7 cellular contexts compared by ENCODE assay signal in the genomic region with DNA sequence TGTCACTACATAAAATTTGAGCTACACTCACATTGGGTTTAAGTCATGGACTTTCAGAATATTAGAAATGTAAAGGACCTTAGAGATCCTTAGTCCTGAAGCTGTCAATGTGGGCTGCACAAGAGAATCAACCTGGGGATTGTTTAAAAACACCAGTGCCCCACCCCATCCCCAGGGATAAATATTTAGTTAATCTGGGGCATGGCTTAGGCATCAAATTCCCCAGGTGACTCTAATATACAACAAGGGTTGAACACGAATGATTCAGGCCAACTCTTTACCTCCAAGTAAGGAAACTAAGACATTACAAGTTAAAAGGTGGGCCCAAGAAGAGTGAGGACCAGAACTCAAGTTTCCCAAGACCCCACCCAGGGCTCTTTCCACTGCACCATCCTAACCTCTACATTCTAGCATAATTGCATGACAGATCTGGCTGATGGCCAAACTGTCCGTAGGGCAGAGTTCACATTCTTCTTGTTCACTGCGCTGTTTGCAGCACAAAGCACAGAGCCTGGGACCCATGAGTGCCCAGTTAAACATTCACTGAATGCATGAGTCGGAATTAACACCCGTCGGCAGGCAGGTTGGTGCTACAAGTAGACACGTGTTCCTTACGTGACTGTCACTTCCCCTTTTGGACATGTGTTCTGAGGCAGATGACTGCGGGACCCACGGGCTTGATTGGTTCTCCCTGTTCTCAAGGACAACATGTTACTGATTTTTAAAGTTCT. TPM values are rescaled to one million over a fixed set of nuclear protein-coding genes. Genes with fewer than 3 reads are reported as not detected.
A peak's percentile ranks its signal among the peaks of the same experiment; 100 is the strongest.
DNase-seq lines count a peak whose midpoint lies in the region; ATAC-seq and TF ChIP-seq lines count a peak whose summit lies in the region.

No MANE protein-coding gene starts in this region.

- 43% methylated on average over 10 of the region's 10 CpGs for WGBS in right cardiac atrium

- H3K27me3 Mint-ChIP-seq in nephron progenitor cell (ENCODE audit: low read depth, poor library complexity): no peaks in the 10 kb centered on the region

- peak; percentile 60 for DNase-seq in LoVo (ENCODE audit: low spot score)
- DNase-seq in right cardiac atrium: peak in 1 of 3 donors; percentile 16
- DNase-seq in putamen (ENCODE audit: low spot score): no peak
- no peak for DNase-seq in NCI-H1417 treated with DMSO at 0.1 percent for 48 hours (lab: John Stamatoyannopoulos, UW)
- DNase-seq in nephron progenitor cell: no peak

- peak overlapping the region; percentile 83 for H3K27ac ChIP-seq in right cardiac atrium (ENCODE audit: low read length)

- H3K36me3 Mint-ChIP-seq in nephron progenitor cell (ENCODE audit: low read depth): peaks cover 13% of the 10 kb centered on the region

- H3K4me3 ChIP-seq in right cardiac atrium (ENCODE audit: low read length): no peak overlapping the region

- peaks cover 5% of the 10 kb centered on the region for H3K4me1 Mint-ChIP-seq in nephron progenitor cell

- ATAC-seq in GM18858 (IDR thresholded peaks at IDR 0.05; ENCODE audit: unreplicated experiment) (peak; percentile 85), GM21737 (IDR thresholded peaks at IDR 0.05; ENCODE audit: unreplicated experiment) (peak; percentile 90), right cardiac atrium (peak; percentile 15 to 30)

- H3K4me3 Mint-ChIP-seq in nephron progenitor cell: no peak overlapping the region

- no peak overlapping the region for H3K27ac Mint-ChIP-seq in nephron progenitor cell

- intact Hi-C loops in right cardiac atrium (cut with DNase I): no loop called here

- no peak for TF ChIP-seq CTCF in nephron progenitor cell (IDR thresholded peaks at IDR 0.05)

- no peaks in the 10 kb centered on the region for H3K27me3 ChIP-seq in right cardiac atrium (ENCODE audit: control insufficient read depth, insufficient read depth)

- H3K9me3 ChIP-seq in right cardiac atrium (ENCODE audit: control insufficient read depth, low read length): no peaks in the 10 kb centered on the region

- no peaks in the 10 kb centered on the region for H3K9me3 Mint-ChIP-seq in nephron progenitor cell

- H3K4me1 ChIP-seq in right cardiac atrium (ENCODE audit: control insufficient read depth, insufficient read depth, low read length): peaks cover 8% of the 10 kb centered on the region

RNA-seq across cellular contexts. Expression of gene CYFIP2, which starts 25.2 kb away (rescaled TPM):
- total RNA-seq in right cardiac atrium: 10 to 100 TPM; 33.4 to 43.8 (median 37.2) TPM
- 27.4 TPM for polyA plus RNA-seq in right cardiac atrium

Comparison
In these comparisons a context has a peak if more than half of its experiments do, and no peak if none do; other contexts are left out.
1. ATAC-seq: peak in every context shown above with its lines; median percentile 90 in GM21737; 85 in GM18858; 22 in right cardiac atrium.